In the genomic region with DNA sequence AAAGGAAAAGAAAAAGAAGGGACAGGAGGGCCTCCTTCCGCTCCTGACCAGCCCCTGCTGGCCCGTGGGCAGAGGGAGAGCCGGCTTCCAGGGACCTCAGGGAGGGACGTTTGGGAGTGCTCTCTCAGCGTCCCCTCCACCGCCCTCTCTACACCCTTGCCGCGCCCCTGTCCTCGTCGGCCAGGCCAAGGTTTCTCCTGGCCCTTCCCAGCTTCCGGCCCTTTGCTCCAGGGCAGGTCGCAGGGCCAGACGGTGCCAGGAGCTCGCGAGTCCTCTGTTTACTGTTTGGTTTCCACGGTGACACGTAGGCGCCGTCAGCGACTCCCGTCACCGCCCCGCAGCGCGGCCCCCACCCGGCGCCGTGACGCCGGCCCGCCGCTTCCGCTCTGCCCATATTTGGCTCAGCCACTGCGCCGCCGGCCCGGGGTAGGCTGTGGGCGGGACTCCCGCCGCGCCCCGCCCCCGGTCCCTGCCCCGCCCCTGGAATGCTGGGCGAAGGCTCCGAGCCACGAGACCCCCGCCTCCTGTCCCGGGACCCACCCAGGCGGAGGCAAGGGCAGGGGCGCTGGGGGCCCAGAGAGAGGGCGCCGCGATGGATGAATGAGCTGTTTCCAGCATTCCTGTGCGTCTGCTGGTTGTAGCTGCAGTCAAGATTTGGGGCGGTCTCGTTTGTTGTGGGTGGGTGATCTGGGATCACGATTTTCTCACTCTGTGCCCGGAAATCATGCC, we compare ENCODE assay signal across 8 cellular contexts. TPM values are rescaled to one million over a fixed set of nuclear protein-coding genes. Genes with fewer than 3 reads are reported as not detected.
DNase-seq lines count a peak whose midpoint lies in the region; ATAC-seq and TF ChIP-seq lines count a peak whose summit lies in the region.

No MANE protein-coding gene starts in this region.

- H3K4me3 ChIP-seq in PC-9 (peak overlapping the region; percentile 65), mucosa of stomach (ENCODE audit: low read length) (peak overlapping the region; percentile 51)

- peaks cover 40% of the 10 kb centered on the region for H3K4me1 ChIP-seq in PC-9 (replicated peaks; ENCODE audit: insufficient read depth)
- H3K4me1 ChIP-seq in mucosa of stomach (ENCODE audit: control insufficient read depth, insufficient read depth, low read length) = peaks cover 41% of the 10 kb centered on the region

- ATAC-seq in GM21737 (IDR thresholded peaks at IDR 0.05; ENCODE audit: unreplicated experiment) = peak; percentile 94

- peak overlapping the region; percentile 79 for H3K9ac ChIP-seq in mucosa of stomach (ENCODE audit: low read length)

- H3K27me3 Mint-ChIP-seq in activated T-cell treated with anti-CD3 and anti-CD28 coated beads, Interleukin-2, amount 50 U/mL, for 24 hours = no peaks in the 10 kb centered on the region

- H3K27me3 ChIP-seq in PC-9 (ENCODE audit: insufficient read depth, low read depth) (no peaks in the 10 kb centered on the region), mucosa of stomach (ENCODE audit: control insufficient read depth, insufficient read depth, low read length) (no peaks in the 10 kb centered on the region)

- H3K27ac Mint-ChIP-seq in activated T-cell treated with anti-CD3 and anti-CD28 coated beads, Interleukin-2, amount 50 U/mL, for 24 hours = peak overlapping the region; percentile 93

- peak overlapping the region; percentile 79 for H3K27ac ChIP-seq in PC-9

- peak overlapping the region; percentile 78 for H3K4me3 Mint-ChIP-seq in activated T-cell treated with anti-CD3 and anti-CD28 coated beads, Interleukin-2, amount 50 U/mL, for 24 hours

- intact Hi-C loops in PC-9 (cut with micrococcal nuclease; ENCODE audit: unreplicated experiment) = loop anchor here (1.0 to 10.0 kb wide), 6 partner anchors 17 to 409 kb away; partner anchors contain the start of genes DLST and TMED10

- peak overlapping the region; percentile 85 for H3K4me2 ChIP-seq in PC-9

- no peaks in the 10 kb centered on the region for H3K79me2 ChIP-seq in PC-9 (ENCODE audit: low read depth)

- TF ChIP-seq CTCF in PC-9 (conservative IDR thresholded peaks at IDR 0.05) = no peak

- no TSS peak for BruUV-seq in PC-9 (replicated peaks; lab: Mats Ljungman, UMichigan)

- H3K36me3 ChIP-seq in PC-9 (ENCODE audit: low read depth) (no peaks in the 10 kb centered on the region), mucosa of stomach (ENCODE audit: control insufficient read depth, insufficient read depth, low read length) (no peaks in the 10 kb centered on the region)

- peaks cover 24% of the 10 kb centered on the region for H3K4me1 Mint-ChIP-seq in activated T-cell treated with anti-CD3 and anti-CD28 coated beads, Interleukin-2, amount 50 U/mL, for 24 hours (ENCODE audit: low read depth)

- H3F3A ChIP-seq in PC-9 (ENCODE audit: insufficient read depth, low read depth) = peaks cover 37% of the 10 kb centered on the region; the same call in 1 of the 2 replicates

- no peaks in the 10 kb centered on the region for H4K20me1 ChIP-seq in PC-9 (ENCODE audit: insufficient read depth)

- in situ Hi-C loops in KBM-7 (cut with MboI; ENCODE audit: low pct_unique_long_range_greater_than_20kb, low sequenced_read_pairs) = loop anchor here (10.0 kb wide), 1 partner anchor 149 kb away; no protein-coding TSS in a partner anchor

- H2AFZ ChIP-seq in PC-9 = peak overlapping the region; percentile 87

- no peaks in the 10 kb centered on the region for H3K36me3 Mint-ChIP-seq in activated T-cell treated with anti-CD3 and anti-CD28 coated beads, Interleukin-2, amount 50 U/mL, for 24 hours (ENCODE audit: low read depth)

- peak; percentile 62 for TF ChIP-seq POLR2A in erythroblast (IDR thresholded peaks at IDR 0.05; ENCODE audit: low read length)

- CTCF ChIA-PET in PC-9 (lab: Charles Lee) = interaction anchor here (0.5 to 2.0 kb wide), 10 partner anchors 10 to 689 kb away, joined by 3 to 34 read pairs (median 8); partner anchors contain the start of gene TMED10

- no peaks in the 10 kb centered on the region for H3K9me3 Mint-ChIP-seq in activated T-cell treated with anti-CD3 and anti-CD28 coated beads, Interleukin-2, amount 50 U/mL, for 24 hours

- peak; percentile 95 for DNase-seq in DMS153 (lab: John Stamatoyannopoulos, UW)
- DNase-seq in KBM-7 = peak; percentile 95
- DNase-seq in PC-9 = peak; percentile 98 to 100
- peak; percentile 96 for DNase-seq in activated T-cell treated with anti-CD3 and anti-CD28 coated beads, Interleukin-2, amount 50 U/mL, for 24 hours
- DNase-seq in erythroblast (lab: John Stamatoyannopoulos, UW) = peak; percentile 95 to 97
- DNase-seq in stimulated activated CD8-positive, alpha-beta memory T cell treated with anti-CD3 and anti-CD28 coated beads, Interleukin-4, amount 100 ng/mL, for 48 hours = peak; percentile 94

- no peaks in the 10 kb centered on the region for H3K9me2 ChIP-seq in PC-9 (ENCODE audit: insufficient read depth)

- no peaks in the 10 kb centered on the region for H3K9me3 ChIP-seq in PC-9 (ENCODE audit: insufficient read depth, low read depth)
- no peaks in the 10 kb centered on the region for H3K9me3 ChIP-seq in mucosa of stomach (ENCODE audit: control insufficient read depth, low read length)

- POLR2A ChIA-PET in PC-9 (lab: Charles Lee; ENCODE audit: unreplicated experiment) = interaction anchor here (0.5 to 2.7 kb wide), 36 partner anchors 11 to 1751 kb away, joined by 3 to 65 read pairs (median 8); partner anchors contain the start of genes ACYP1, FOS and TMED10

RNA-seq across cellular contexts. Expression of gene FOS, which starts 15.5 kb away (rescaled TPM):
- 84.6 and 154 TPM in 2 replicates for total RNA-seq in PC-9 (2021)

Comparison
In these comparisons a context has a peak if more than half of its experiments do, and no peak if none do; other contexts are left out.
1. Peak in every context shown above with its lines: DNase-seq, ATAC-seq, H3K4me3 ChIP-seq and H3K27ac ChIP-seq.